23 cellular contexts compared by ENCODE assay signal in the genomic region with DNA sequence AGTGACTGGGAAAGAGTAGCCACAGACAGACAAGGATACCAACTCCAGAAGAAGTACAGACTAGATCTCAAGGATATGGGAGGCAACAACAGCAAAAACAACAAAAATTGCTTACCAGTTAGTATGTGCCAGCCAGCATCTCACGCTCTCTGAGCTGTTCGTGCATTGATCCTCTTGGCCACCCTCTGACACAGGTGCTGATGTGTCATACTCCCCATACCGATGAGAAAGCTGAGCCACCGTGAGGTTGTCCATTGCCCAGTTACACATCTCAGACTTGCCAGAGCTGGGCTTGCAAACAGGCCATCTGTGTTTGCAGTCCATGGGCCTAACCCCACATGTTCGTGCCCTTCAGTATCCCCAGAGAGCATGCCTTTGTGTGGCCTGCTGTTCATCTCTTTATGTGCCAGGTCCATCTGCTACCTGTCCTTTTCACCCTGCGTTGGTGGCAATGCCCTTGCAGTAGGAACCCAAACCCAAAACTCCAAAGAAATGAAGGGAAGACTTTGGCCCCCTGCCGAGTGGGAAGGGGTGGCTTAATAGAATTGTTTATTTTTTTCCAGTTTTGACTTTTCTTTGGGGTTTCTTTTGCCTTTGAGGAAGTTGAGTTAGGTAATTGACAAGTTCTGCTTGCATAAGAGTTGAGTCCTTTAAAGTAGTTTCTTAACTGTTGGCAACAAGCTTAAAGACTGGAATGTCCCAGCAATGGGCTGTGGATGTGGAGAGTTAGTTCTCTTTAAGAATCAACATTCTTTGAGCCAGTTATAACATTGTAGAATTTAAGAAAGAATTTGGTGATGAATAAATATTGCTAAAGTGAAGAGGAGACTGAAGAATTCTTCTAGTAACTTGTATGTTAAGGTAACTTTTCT. TPM values are rescaled to one million over a fixed set of nuclear protein-coding genes. Genes with fewer than 3 reads are reported as not detected.
DNase-seq lines count a peak whose midpoint lies in the region; ATAC-seq and TF ChIP-seq lines count a peak whose summit lies in the region.
"Had no signal": no experiment of that assay in that cellular context is flagged by ENCODE, and none has a peak within 500 bp of the region (broad histone marks: within the 10 kb centered on the region; RNA-seq: fewer than 3 reads in every experiment).

No MANE protein-coding gene starts in this region.

- CTCF ChIA-PET in PC-3 (lab: Charles Lee), result no interaction called here

- no TSS peak for BruUV-seq in PC-3 (replicated peaks; lab: Mats Ljungman, UMichigan)

- H3K27ac ChIP-seq in upper lobe of right lung (no peak overlapping the region), PC-3 (ENCODE audit: low read length) (no peak overlapping the region)
- H3K27ac ChIP-seq: body of pancreas, thoracic aorta, WERI-Rb-1 had no signal

- no peaks in the 10 kb centered on the region for H4K20me1 ChIP-seq in PC-3 (ENCODE audit: low read length)

- DNase-seq in GM04504 (ENCODE audit: low read depth) (peak; percentile 19), NOMO-1 treated with DMSO at 0.1 percent for 48 hours (lab: John Stamatoyannopoulos, UW; ENCODE audit: unreplicated experiment) (peak; percentile 90), fibroblast of the aortic adventitia (ENCODE audit: low read depth) (peak; percentile 27), upper lobe of right lung (no peak), NCI-H128 (lab: John Stamatoyannopoulos, UW; ENCODE audit: unreplicated experiment) (no peak), PC-3 (no peak), NCI-H526 treated with DMSO at 0.1 percent for 48 hours (lab: John Stamatoyannopoulos, UW) (no peak)
- DNase-seq: activated CD4-positive, alpha-beta memory T cell treated with anti-CD3 and anti-CD28 coated beads, Interleukin-2, amount 10 ng/mL, durations not matched to agents 7 days and 5 days; activated T-cell treated with anti-CD3 and anti-CD28 coated beads, Interleukin-2, amount 50 U/mL, for 4 hours; body of pancreas; CD4-positive, CD25-positive, alpha-beta regulatory T cell; dermis blood vessel endothelial cell; DMS79 treated with DMSO at 0.1 percent for 48 hours; erythroblast; mammary epithelial cell; NCI-H1436 treated with DMSO at 0.1 percent for 48 hours; NCI-H345; spleen; WERI-Rb-1 had no signal

- H3K4me2 ChIP-seq in PC-3 (ENCODE audit: low read length), result no peak overlapping the region

- no peaks in the 10 kb centered on the region for H3K9me3 ChIP-seq in upper lobe of right lung
- H3K9me3 ChIP-seq in PC-3 (ENCODE audit: low read length), result no peaks in the 10 kb centered on the region
- H3K9me3 ChIP-seq: body of pancreas, spleen, thoracic aorta had no signal

- no peaks in the 10 kb centered on the region for H3K79me2 ChIP-seq in PC-3 (ENCODE audit: low read length)

- H3K4me3 ChIP-seq in fibroblast of the aortic adventitia (ENCODE audit: low read depth, low read length) (no peak overlapping the region), upper lobe of right lung (no peak overlapping the region), PC-3 (ENCODE audit: low read length) (no peak overlapping the region)
- H3K4me3 ChIP-seq: body of pancreas, spleen, thoracic aorta had no signal

- H2AFZ ChIP-seq in PC-3 (ENCODE audit: low read length), result no peak overlapping the region

- intact Hi-C loops in upper lobe of right lung (cut with DNase I) (no loop called here), PC-3 (cut with micrococcal nuclease) (no loop called here)

- no peaks in the 10 kb centered on the region for H3K4me1 ChIP-seq in upper lobe of right lung
- no peaks in the 10 kb centered on the region for H3K4me1 ChIP-seq in PC-3 (ENCODE audit: insufficient read depth, low read length)
- H3K4me1 ChIP-seq: body of pancreas had no signal

- H3K9me2 ChIP-seq in PC-3 (replicated peaks; ENCODE audit: low read length), result no peaks in the 10 kb centered on the region

- H3K9ac ChIP-seq in PC-3 (ENCODE audit: low read length), result no peak overlapping the region

- POLR2A ChIA-PET in PC-3 (lab: Charles Lee; ENCODE audit: unreplicated experiment), result no interaction called here

- H3F3A ChIP-seq in PC-3 (ENCODE audit: low read length, unreplicated experiment), result no peaks in the 10 kb centered on the region

- TF ChIP-seq CTCF in fibroblast of the aortic adventitia (IDR thresholded peaks at IDR 0.05; ENCODE audit: insufficient read depth, low read length), result no peak
- no peak for TF ChIP-seq CTCF in upper lobe of right lung (IDR thresholded peaks at IDR 0.05)
- TF ChIP-seq CTCF in PC-3 (conservative IDR thresholded peaks at IDR 0.05; ENCODE audit: low read depth, low read length), result no peak

- ATAC-seq in upper lobe of right lung (peak; percentile 83), PC-3 (no peak)
- ATAC-seq: activated T-cell treated with anti-CD3 and anti-CD28 coated beads, Interleukin-2, amount 50 U/mL, for 4 hours; body of pancreas; Panc1 had no signal

- H3K36me3 ChIP-seq in upper lobe of right lung (no peaks in the 10 kb centered on the region), PC-3 (ENCODE audit: low read depth, low read length) (no peaks in the 10 kb centered on the region)
- H3K36me3 ChIP-seq: spleen, thoracic aorta, WERI-Rb-1 had no signal

- no peaks in the 10 kb centered on the region for H3K27me3 ChIP-seq in upper lobe of right lung
- H3K27me3 ChIP-seq in PC-3 (ENCODE audit: low read length), result peaks cover 27% of the 10 kb centered on the region; the same call in 1 of the 2 replicates
- H3K27me3 ChIP-seq: body of pancreas had no signal

RNA-seq across cellular contexts. Expression of a gene that starts 46.7 kb away (rescaled TPM):
- total RNA-seq in fibroblast of the aortic adventitia (ENCODE audit: low replicate concordance), result 0.18 TPM in 1 of 2 replicates, not detected in the other
- total RNA-seq in upper lobe of right lung, result 0.78 TPM
- total RNA-seq in PC-3 (2014; rRNA removed), result 1.9 and 2.0 TPM in 2 replicates
- total RNA-seq: activated T-cell treated with anti-CD3 and anti-CD28 coated beads, Interleukin-2, amount 50 U/mL, for 4 hours; CD4-positive, CD25-positive, alpha-beta regulatory T cell; dermis blood vessel endothelial cell; natural killer cell treated with Interleukin-12 subunit alpha and Interleukin-12 subunit beta and Interleukin-15 and Interleukin-18, amount 100 ng/mL, for 72 hours; pulmonary artery endothelial cell; thoracic aorta had no signal

Comparison
In these comparisons a context has a peak if more than half of its experiments do, and no peak if none do; other contexts are left out.
1. DNase-seq: peak in GM04504 (single experiment), NOMO-1 treated with DMSO at 0.1 percent for 48 hours (single experiment) and fibroblast of the aortic adventitia (single experiment); none in upper lobe of right lung (single experiment), NCI-H128 (single experiment), PC-3 (single experiment) and NCI-H526 treated with DMSO at 0.1 percent for 48 hours (single experiment).